In genomic region chr14:73949752-73950734, GRCh38 we compare ENCODE assay signal across 8 cellular contexts. TPM values are rescaled to one million over a fixed set of nuclear protein-coding genes. Genes with fewer than 3 reads are reported as not detected.
DNase-seq lines count a peak whose midpoint lies in the region; ATAC-seq and TF ChIP-seq lines count a peak whose summit lies in the region.

TSS of gene COQ6 (plus strand) at chr14:73950302. CDS start at chr14:73950333, 31 bp downstream.
TSS of gene FAM161B (minus strand) at chr14:73950094. CDS start at chr14:73950026, 68 bp downstream.

- TF ChIP-seq CTCF in RWPE2 (IDR thresholded peaks at IDR 0.05; ENCODE audit: poor library complexity, severe bottlenecking) (no peak), nephron progenitor cell (IDR thresholded peaks at IDR 0.05) (no peak)

- no peaks in the 10 kb centered on the region for H3K9me3 ChIP-seq in RWPE2 (ENCODE audit: severe bottlenecking)

- H3K4me1 ChIP-seq in RWPE2 (ENCODE audit: insufficient read depth, poor library complexity, severe bottlenecking), result peaks cover 3% of the 10 kb centered on the region

- ATAC-seq in RWPE2 (ENCODE audit: low read depth), result peak; percentile 97
- peak; percentile 97 for ATAC-seq in stimulated activated naive CD8-positive, alpha-beta T cell treated with anti-CD3 and anti-CD28 coated beads, Interleukin-15, amount 100 ng/mL, for 72 hours

- DNase-seq in ELR (ENCODE audit: low read depth) (peak; percentile 99), H4 (ENCODE audit: low spot score) (peak; percentile 96), LoVo (ENCODE audit: low spot score) (peak; percentile 96), RWPE2 (ENCODE audit: low spot score) (peak; percentile 98), fibroblast of the conjunctiva (ENCODE audit: low read depth) (peak; percentile 89), nephron progenitor cell (peak; percentile 84)
- DNase-seq in activated effector memory CD4-positive, alpha-beta T cell treated with anti-CD3 and anti-CD28 coated beads, Interleukin-2, amount 50 U/mL, for 16 hours, result peak; percentile 97
- peak; percentile 94 to 96 for DNase-seq in stimulated activated naive CD8-positive, alpha-beta T cell treated with anti-CD3 and anti-CD28 coated beads, Interleukin-15, amount 100 ng/mL, for 72 hours

- H3K27ac Mint-ChIP-seq in nephron progenitor cell, result peak within 1 kb of the TSS; percentile 98
- H3K27ac Mint-ChIP-seq in stimulated activated naive CD8-positive, alpha-beta T cell treated with anti-CD3 and anti-CD28 coated beads, Interleukin-15, amount 100 ng/mL, for 72 hours, result peak within 1 kb of the TSS; percentile 89 to 99

- H3K36me3 Mint-ChIP-seq in nephron progenitor cell (ENCODE audit: low read depth), result peaks cover 16% of the 10 kb centered on the region

- peaks cover 24% of the 10 kb centered on the region for H3K36me3 ChIP-seq in RWPE2 (ENCODE audit: low read depth)

- no peaks in the 10 kb centered on the region for H3K9me3 Mint-ChIP-seq in nephron progenitor cell
- H3K9me3 Mint-ChIP-seq in stimulated activated naive CD8-positive, alpha-beta T cell treated with anti-CD3 and anti-CD28 coated beads, Interleukin-15, amount 100 ng/mL, for 72 hours, result no peaks in the 10 kb centered on the region

- H3K4me3 Mint-ChIP-seq in nephron progenitor cell, result peak within 1 kb of the TSS; percentile 92
- H3K4me3 Mint-ChIP-seq in stimulated activated naive CD8-positive, alpha-beta T cell treated with anti-CD3 and anti-CD28 coated beads, Interleukin-15, amount 100 ng/mL, for 72 hours, result peak within 1 kb of the TSS; percentile 99 to 100

- H3K27me3 ChIP-seq in RWPE2 (ENCODE audit: insufficient read depth, poor library complexity, severe bottlenecking), result no peaks in the 10 kb centered on the region

- H3K27ac ChIP-seq in RWPE2 (ENCODE audit: poor library complexity, severe bottlenecking), result peak within 1 kb of the TSS; percentile 68

- peaks cover 30% of the 10 kb centered on the region for H3K4me1 Mint-ChIP-seq in nephron progenitor cell
- peaks cover 17% of the 10 kb centered on the region for H3K4me1 Mint-ChIP-seq in stimulated activated naive CD8-positive, alpha-beta T cell treated with anti-CD3 and anti-CD28 coated beads, Interleukin-15, amount 100 ng/mL, for 72 hours

- peak within 1 kb of the TSS; percentile 58 for H3K4me3 ChIP-seq in RWPE2 (ENCODE audit: severe bottlenecking)

- peaks cover 18% of the 10 kb centered on the region for H3K27me3 Mint-ChIP-seq in nephron progenitor cell (ENCODE audit: low read depth, poor library complexity)
- H3K27me3 Mint-ChIP-seq in stimulated activated naive CD8-positive, alpha-beta T cell treated with anti-CD3 and anti-CD28 coated beads, Interleukin-15, amount 100 ng/mL, for 72 hours, result no peaks in the 10 kb centered on the region

RNA-seq across cellular contexts. Expression of gene COQ6, which starts in this region (rescaled TPM):
- 19.9 and 38.5 TPM in 2 replicates for total RNA-seq in H4 (2014; rRNA removed; shearing (Covaris generic))

RNA-seq across cellular contexts. Expression of gene FAM161B, which starts in this region (rescaled TPM):
- total RNA-seq in H4 (2014; rRNA removed; shearing (Covaris generic)), result 1.1 and 1.3 TPM in 2 replicates

Comparison
In these comparisons a context has a peak if more than half of its experiments do, and no peak if none do; other contexts are left out.
1. Peak in every context shown above with its lines: DNase-seq, ATAC-seq, H3K4me3 ChIP-seq and H3K27ac ChIP-seq.